ENCODE assay signal across 8 cellular contexts in the genomic region with DNA sequence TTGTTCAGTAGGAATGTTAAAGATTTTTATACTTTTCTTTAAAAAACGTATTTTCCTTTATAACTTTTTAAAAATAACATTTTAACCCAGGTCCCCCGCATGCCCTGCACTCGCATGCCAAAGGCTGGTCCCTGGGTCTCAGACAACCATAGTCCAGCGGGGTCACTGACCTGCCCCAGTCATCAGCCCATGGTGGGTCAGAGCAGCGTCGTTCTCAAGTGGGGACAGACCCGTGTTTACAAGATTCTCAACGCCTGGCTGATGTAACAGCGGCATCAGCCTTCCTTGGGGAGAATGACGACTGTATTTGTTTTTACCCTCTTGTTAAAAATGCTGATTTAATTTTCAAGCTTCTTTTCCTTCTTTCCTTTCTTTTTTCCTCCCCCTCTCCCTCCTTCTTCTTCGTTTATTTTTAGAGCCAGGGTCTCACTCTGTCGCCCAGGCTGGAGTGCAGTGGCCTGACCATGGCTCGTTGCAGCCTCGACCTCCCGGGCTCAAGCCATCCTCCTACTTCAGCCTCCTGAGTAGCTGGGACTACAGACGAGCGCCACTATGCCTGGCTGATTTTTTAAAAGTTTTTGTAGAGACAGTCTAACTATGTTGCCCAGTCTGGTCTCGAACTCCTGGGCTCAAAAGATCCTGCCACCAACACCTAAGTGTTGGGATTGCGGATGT. TPM values are rescaled to one million over a fixed set of nuclear protein-coding genes. Genes with fewer than 3 reads are reported as not detected.
DNase-seq lines count a peak whose midpoint lies in the region; ATAC-seq and TF ChIP-seq lines count a peak whose summit lies in the region.

No MANE protein-coding gene starts in this region.

- intact Hi-C loops in activated CD8-positive, alpha-beta T cell treated with anti-CD3 and anti-CD28 coated beads for 36 hours (cut with micrococcal nuclease): no loop called here

- H3K4me3 Mint-ChIP-seq in activated CD8-positive, alpha-beta T cell treated with anti-CD3 and anti-CD28 coated beads, Interleukin-2, amount 10 ng/mL, durations not matched to agents 7 days and 5 days: peak overlapping the region; percentile 51
- H3K4me3 Mint-ChIP-seq in activated CD8-positive, alpha-beta T cell treated with anti-CD3 and anti-CD28 coated beads for 36 hours: no peak overlapping the region

- CTCF ChIA-PET in activated CD8-positive, alpha-beta T cell treated with anti-CD3 and anti-CD28 coated beads, Interleukin-2, amount 10 ng/mL, durations not matched to agents 7 days and 5 days (lab: Charles Lee): interaction anchor here (0.7 kb wide), 1 partner anchor 422 kb away, joined by 3 read pairs; no protein-coding TSS in a partner anchor
- CTCF ChIA-PET in activated CD8-positive, alpha-beta T cell treated with anti-CD3 and anti-CD28 coated beads for 36 hours (lab: Charles Lee): interaction anchor here (1.0 to 2.2 kb wide), 4 partner anchors 13 to 27 kb away, joined by 3 to 7 read pairs (median 4); no protein-coding TSS in a partner anchor

- no peaks in the 10 kb centered on the region for H3K9me3 Mint-ChIP-seq in activated CD8-positive, alpha-beta T cell treated with anti-CD3 and anti-CD28 coated beads, Interleukin-2, amount 10 ng/mL, durations not matched to agents 7 days and 5 days (ENCODE audit: insufficient read depth)
- H3K9me3 Mint-ChIP-seq in activated CD8-positive, alpha-beta T cell treated with anti-CD3 and anti-CD28 coated beads for 36 hours: no peaks in the 10 kb centered on the region

- in situ Hi-C loops in GM13977 (cut with MboI; ENCODE audit: low pct_unique_long_range_greater_than_20kb, low sequenced_read_pairs, unreplicated experiment): no loop called here

- no peaks in the 10 kb centered on the region for H3K36me3 Mint-ChIP-seq in activated CD8-positive, alpha-beta T cell treated with anti-CD3 and anti-CD28 coated beads, Interleukin-2, amount 10 ng/mL, durations not matched to agents 7 days and 5 days (ENCODE audit: low read depth)
- no peaks in the 10 kb centered on the region for H3K36me3 Mint-ChIP-seq in activated CD8-positive, alpha-beta T cell treated with anti-CD3 and anti-CD28 coated beads for 36 hours (ENCODE audit: low read depth)

- no peak for TF ChIP-seq CTCF in activated CD8-positive, alpha-beta T cell treated with anti-CD3 and anti-CD28 coated beads for 36 hours (IDR thresholded peaks at IDR 0.05)
- TF ChIP-seq CTCF in GM13977 (IDR thresholded peaks at IDR 0.05; ENCODE audit: extremely low read depth, insufficient read depth, missing control alignments): no peak

- POLR2A ChIA-PET in activated CD8-positive, alpha-beta T cell treated with anti-CD3 and anti-CD28 coated beads, Interleukin-2, amount 10 ng/mL, durations not matched to agents 7 days and 5 days (lab: Charles Lee): no interaction called here
- POLR2A ChIA-PET in activated CD8-positive, alpha-beta T cell treated with anti-CD3 and anti-CD28 coated beads for 36 hours (lab: Charles Lee): no interaction called here

- DNase-seq in activated CD8-positive, alpha-beta T cell treated with anti-CD3 and anti-CD28 coated beads, Interleukin-2, amount 10 ng/mL, durations not matched to agents 7 days and 5 days: no peak
- DNase-seq in activated CD8-positive, alpha-beta T cell treated with anti-CD3 and anti-CD28 coated beads for 36 hours: no peak
- DNase-seq in left lobe of liver (ENCODE audit: low spot score) (no peak), substantia nigra (lab: John Stamatoyannopoulos, UW) (peak in 1 of 49 donors; percentile 80), GM13977 (ENCODE audit: low spot score) (no peak)

- H3K4me1 Mint-ChIP-seq in activated CD8-positive, alpha-beta T cell treated with anti-CD3 and anti-CD28 coated beads, Interleukin-2, amount 10 ng/mL, durations not matched to agents 7 days and 5 days (ENCODE audit: low read depth): peaks cover 10% of the 10 kb centered on the region
- H3K4me1 Mint-ChIP-seq in activated CD8-positive, alpha-beta T cell treated with anti-CD3 and anti-CD28 coated beads for 36 hours (ENCODE audit: low read depth): peaks cover 5% of the 10 kb centered on the region

- peaks cover 36% of the 10 kb centered on the region for H3K27me3 Mint-ChIP-seq in activated CD8-positive, alpha-beta T cell treated with anti-CD3 and anti-CD28 coated beads, Interleukin-2, amount 10 ng/mL, durations not matched to agents 7 days and 5 days (ENCODE audit: low read depth)
- peaks cover 33% of the 10 kb centered on the region for H3K27me3 Mint-ChIP-seq in activated CD8-positive, alpha-beta T cell treated with anti-CD3 and anti-CD28 coated beads for 36 hours

- peak overlapping the region; percentile 89 for H3K27ac ChIP-seq in angular gyrus (ENCODE audit: low read depth, low read length)
- peak overlapping the region; percentile 95 for H3K27ac ChIP-seq in substantia nigra (ENCODE audit: low read depth, low read length, poor library complexity, severe bottlenecking)

- no peak for ATAC-seq in activated CD8-positive, alpha-beta T cell treated with anti-CD3 and anti-CD28 coated beads, Interleukin-2, amount 10 ng/mL, durations not matched to agents 7 days and 5 days
- no peak for ATAC-seq in activated CD8-positive, alpha-beta T cell treated with anti-CD3 and anti-CD28 coated beads for 36 hours
- ATAC-seq in left lobe of liver: peak; percentile 16
- ATAC-seq in GM18868 (IDR thresholded peaks at IDR 0.05; ENCODE audit: unreplicated experiment): no peak
- ATAC-seq in GM18907 (IDR thresholded peaks at IDR 0.05; ENCODE audit: unreplicated experiment): no peak

- H3K27ac Mint-ChIP-seq in activated CD8-positive, alpha-beta T cell treated with anti-CD3 and anti-CD28 coated beads, Interleukin-2, amount 10 ng/mL, durations not matched to agents 7 days and 5 days: no peak overlapping the region
- no peak overlapping the region for H3K27ac Mint-ChIP-seq in activated CD8-positive, alpha-beta T cell treated with anti-CD3 and anti-CD28 coated beads for 36 hours

RNA-seq across cellular contexts. Expression of gene EFHD1, which starts 1.0 kb away (rescaled TPM):
- 1 to 10 TPM; 6.0 to 6.6 TPM for total RNA-seq in activated CD8-positive, alpha-beta T cell treated with anti-CD3 and anti-CD28 coated beads, Interleukin-2, amount 10 ng/mL, durations not matched to agents 7 days and 5 days
- 1 to 10 TPM in 1 of 2 experiments, under 1 TPM in 1; 0.70 to 1.2 TPM for total RNA-seq in activated CD8-positive, alpha-beta T cell treated with anti-CD3 and anti-CD28 coated beads for 36 hours
- 27.3 TPM for total RNA-seq in left lobe of liver
